In the genomic region with DNA sequence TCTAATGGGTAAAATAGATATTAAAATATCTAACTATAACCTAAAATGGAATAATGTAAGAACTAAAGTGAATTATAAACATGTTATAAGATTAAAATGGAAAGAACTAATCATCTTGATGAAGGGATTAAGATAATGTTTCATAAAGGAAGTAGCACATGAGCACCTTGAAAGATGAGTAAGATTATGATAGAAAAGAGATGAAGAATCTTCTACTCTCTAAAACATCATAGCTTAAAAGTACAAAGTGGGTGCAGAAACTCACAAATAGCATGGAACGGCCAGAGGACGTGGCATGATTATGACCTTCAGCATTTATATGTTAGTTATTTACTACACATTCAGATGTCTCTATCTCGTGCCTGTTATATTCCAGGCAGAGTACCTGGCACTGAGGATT, we compare ENCODE assay signal across 1 cellular context.
TF ChIP-seq lines count a peak whose summit lies in the region.

No MANE protein-coding gene starts in this region.

TF ChIP-seq in SK-N-SH, 30 proteins besides CTCF, POLR2A, EP300 and RAD21:
- TF ChIP-seq, protein P1, sequence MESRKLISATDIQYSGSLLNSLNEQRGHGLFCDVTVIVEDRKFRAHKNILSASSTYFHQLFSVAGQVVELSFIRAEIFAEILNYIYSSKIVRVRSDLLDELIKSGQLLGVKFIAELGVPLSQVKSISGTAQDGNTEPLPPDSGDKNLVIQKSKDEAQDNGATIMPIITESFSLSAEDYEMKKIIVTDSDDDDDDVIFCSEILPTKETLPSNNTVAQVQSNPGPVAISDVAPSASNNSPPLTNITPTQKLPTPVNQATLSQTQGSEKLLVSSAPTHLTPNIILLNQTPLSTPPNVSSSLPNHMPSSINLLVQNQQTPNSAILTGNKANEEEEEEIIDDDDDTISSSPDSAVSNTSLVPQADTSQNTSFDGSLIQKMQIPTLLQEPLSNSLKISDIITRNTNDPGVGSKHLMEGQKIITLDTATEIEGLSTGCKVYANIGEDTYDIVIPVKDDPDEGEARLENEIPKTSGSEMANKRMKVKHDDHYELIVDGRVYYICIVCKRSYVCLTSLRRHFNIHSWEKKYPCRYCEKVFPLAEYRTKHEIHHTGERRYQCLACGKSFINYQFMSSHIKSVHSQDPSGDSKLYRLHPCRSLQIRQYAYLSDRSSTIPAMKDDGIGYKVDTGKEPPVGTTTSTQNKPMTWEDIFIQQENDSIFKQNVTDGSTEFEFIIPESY (IDR thresholded peaks at IDR 0.05; ENCODE audit: borderline replicate concordance, low read depth), result no peak
- TF ChIP-seq NFIC (IDR thresholded peaks at IDR 0.05; ENCODE audit: borderline replicate concordance) (no peak), YY1 (IDR thresholded peaks at IDR 0.05; ENCODE audit: low read depth) (no peak), POLR2AphosphoS5 (IDR thresholded peaks at IDR 0.05; ENCODE audit: low read depth, low read length) (no peak), FOXJ3 (CRISPR knock-in tag; IDR thresholded peaks at IDR 0.05) (no peak), JUND (IDR thresholded peaks at IDR 0.05) (no peak), SMC3 (IDR thresholded peaks at IDR 0.05; ENCODE audit: low read depth, low read length) (no peak), TCF12 (IDR thresholded peaks at IDR 0.05) (no peak), GATA2 (CRISPR knock-in tag; IDR thresholded peaks at IDR 0.05) (no peak), GABPA (IDR thresholded peaks at IDR 0.05; ENCODE audit: low read depth) (no peak), TEAD4 (IDR thresholded peaks at IDR 0.05; ENCODE audit: borderline replicate concordance, insufficient read depth) (no peak)
- TF ChIP-seq, protein P2, sequence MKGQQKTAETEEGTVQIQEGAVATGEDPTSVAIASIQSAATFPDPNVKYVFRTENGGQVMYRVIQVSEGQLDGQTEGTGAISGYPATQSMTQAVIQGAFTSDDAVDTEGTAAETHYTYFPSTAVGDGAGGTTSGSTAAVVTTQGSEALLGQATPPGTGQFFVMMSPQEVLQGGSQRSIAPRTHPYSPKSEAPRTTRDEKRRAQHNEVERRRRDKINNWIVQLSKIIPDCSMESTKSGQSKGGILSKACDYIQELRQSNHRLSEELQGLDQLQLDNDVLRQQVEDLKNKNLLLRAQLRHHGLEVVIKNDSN (IDR thresholded peaks at IDR 0.05; ENCODE audit: borderline replicate concordance, low read depth), result no peak
- TF ChIP-seq, protein P3, sequence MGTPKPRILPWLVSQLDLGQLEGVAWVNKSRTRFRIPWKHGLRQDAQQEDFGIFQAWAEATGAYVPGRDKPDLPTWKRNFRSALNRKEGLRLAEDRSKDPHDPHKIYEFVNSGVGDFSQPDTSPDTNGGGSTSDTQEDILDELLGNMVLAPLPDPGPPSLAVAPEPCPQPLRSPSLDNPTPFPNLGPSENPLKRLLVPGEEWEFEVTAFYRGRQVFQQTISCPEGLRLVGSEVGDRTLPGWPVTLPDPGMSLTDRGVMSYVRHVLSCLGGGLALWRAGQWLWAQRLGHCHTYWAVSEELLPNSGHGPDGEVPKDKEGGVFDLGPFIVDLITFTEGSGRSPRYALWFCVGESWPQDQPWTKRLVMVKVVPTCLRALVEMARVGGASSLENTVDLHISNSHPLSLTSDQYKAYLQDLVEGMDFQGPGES (IDR thresholded peaks at IDR 0.05; ENCODE audit: low read depth, low read length), result no peak
